ENCODE assay signal across 16 cellular contexts in genomic region chr18:58308463-58308862, GRCh38.
DNase-seq lines count a peak whose midpoint lies in the region; ATAC-seq and TF ChIP-seq lines count a peak whose summit lies in the region.
"Had no signal": no experiment of that assay in that cellular context is flagged by ENCODE, and none has a peak within 500 bp of the region (broad histone marks: within the 10 kb centered on the region; RNA-seq: fewer than 3 reads in every experiment).

No MANE protein-coding gene starts in this region.

- H3K27ac Mint-ChIP-seq in stimulated activated effector memory CD8-positive, alpha-beta T cell treated with anti-CD3 and anti-CD28 coated beads, Interleukin-12 subunit alpha, Interleukin-12 subunit beta, amount 100 ng/mL, for 72 hours: no peak overlapping the region

- H3K36me3 ChIP-seq in heart right ventricle (no peaks in the 10 kb centered on the region), RWPE2 (ENCODE audit: low read depth) (peaks cover 8% of the 10 kb centered on the region; the same call in 1 of the 2 replicates), lower lobe of right lung (no peaks in the 10 kb centered on the region)

- H3K4me3 ChIP-seq in heart right ventricle: no peak overlapping the region
- no peak overlapping the region for H3K4me3 ChIP-seq in RWPE2 (ENCODE audit: severe bottlenecking)
- no peak overlapping the region for H3K4me3 ChIP-seq in lower lobe of right lung
- H3K4me3 ChIP-seq: BLaER1 treated with 17β-estradiol and CSF1 and Interleukin-3, amounts not matched to agents 10 nM and 100 nM; GM12878 had no signal

- H3K9me3 Mint-ChIP-seq in stimulated activated effector memory CD8-positive, alpha-beta T cell treated with anti-CD3 and anti-CD28 coated beads, Interleukin-12 subunit alpha, Interleukin-12 subunit beta, amount 100 ng/mL, for 72 hours: peaks cover 3% of the 10 kb centered on the region

- TF ChIP-seq CTCF in heart right ventricle (IDR thresholded peaks at IDR 0.05): no peak
- no peak for TF ChIP-seq CTCF in RWPE2 (IDR thresholded peaks at IDR 0.05; ENCODE audit: poor library complexity, severe bottlenecking)
- no peak for TF ChIP-seq CTCF in lower lobe of right lung (IDR thresholded peaks at IDR 0.05)

- 60 to 67% methylated on average over 8 of the region's 8 CpGs for WGBS in heart right ventricle, 2 donors

- H3K4me1 ChIP-seq in heart right ventricle (peaks cover 0 to 61% (median 25%) of the 10 kb centered on the region in 9 donors), RWPE2 (ENCODE audit: insufficient read depth, poor library complexity, severe bottlenecking) (peaks cover 27% of the 10 kb centered on the region), lower lobe of right lung (peaks cover 40% of the 10 kb centered on the region)

- DNase-seq in heart right ventricle: no peak
- no peak for DNase-seq in Right ventricle myocardium superior
- DNase-seq in RWPE2 (ENCODE audit: low spot score): no peak
- DNase-seq in lower lobe of right lung: no peak
- no peak for DNase-seq in stimulated activated effector memory CD8-positive, alpha-beta T cell treated with anti-CD3 and anti-CD28 coated beads, Interleukin-12 subunit alpha, Interleukin-12 subunit beta, amount 100 ng/mL, for 72 hours (ENCODE audit: low spot score in 2 of 2)
- no peak for DNase-seq in T-helper 2 cell
- no peak for DNase-seq in COR-L47 (lab: John Stamatoyannopoulos, UW)
- DNase-seq: DMS53, HCEC 1CT, MV-4-11, NCI-H1417 treated with DMSO at 0.1 percent for 48 hours, NCI-H2029, NCI-H510A treated with DMSO at 0.1 percent for 48 hours had no signal

- H3K9me3 ChIP-seq in heart right ventricle: peaks cover 0 to 17% (median 7%) of the 10 kb centered on the region in 11 donors
- peaks cover 9% of the 10 kb centered on the region for H3K9me3 ChIP-seq in RWPE2 (ENCODE audit: severe bottlenecking)
- no peaks in the 10 kb centered on the region for H3K9me3 ChIP-seq in lower lobe of right lung

- peaks cover 32% of the 10 kb centered on the region for H3K4me1 Mint-ChIP-seq in stimulated activated effector memory CD8-positive, alpha-beta T cell treated with anti-CD3 and anti-CD28 coated beads, Interleukin-12 subunit alpha, Interleukin-12 subunit beta, amount 100 ng/mL, for 72 hours

- ATAC-seq in heart right ventricle (peak in 1 of 8 donors; percentile 22), Right ventricle myocardium superior (ENCODE audit: poor library complexity) (no peak), RWPE2 (ENCODE audit: low read depth) (no peak), lower lobe of right lung (no peak), HG02870 (IDR thresholded peaks at IDR 0.05; ENCODE audit: unreplicated experiment) (no peak)
- peak; percentile 35 for ATAC-seq in stimulated activated effector memory CD8-positive, alpha-beta T cell treated with anti-CD3 and anti-CD28 coated beads, Interleukin-12 subunit alpha, Interleukin-12 subunit beta, amount 100 ng/mL, for 72 hours

- H3K27ac ChIP-seq in heart right ventricle (peak overlapping the region in 6 of 10 donors; percentile 13 to 82 (median 72)), RWPE2 (ENCODE audit: poor library complexity, severe bottlenecking) (peak overlapping the region; percentile 89), lower lobe of right lung (peak overlapping the region; percentile 83)
- H3K27ac ChIP-seq: BLaER1 treated with 17β-estradiol and CSF1 and Interleukin-3, amounts not matched to agents 10 nM and 100 nM had no signal

- intact Hi-C loops in heart right ventricle (cut with DNase I): loop anchor here in 1 of 10 donors (10.0 kb wide), 1 partner anchor 124 kb away; no protein-coding TSS in a partner anchor
- intact Hi-C loops in Right ventricle myocardium superior (cut with DNase I): no loop called here
- intact Hi-C loops in lower lobe of right lung (cut with DNase I): no loop called here

- no peak overlapping the region for H3K4me3 Mint-ChIP-seq in stimulated activated effector memory CD8-positive, alpha-beta T cell treated with anti-CD3 and anti-CD28 coated beads, Interleukin-12 subunit alpha, Interleukin-12 subunit beta, amount 100 ng/mL, for 72 hours

- no peaks in the 10 kb centered on the region for H3K27me3 ChIP-seq in heart right ventricle
- no peaks in the 10 kb centered on the region for H3K27me3 ChIP-seq in RWPE2 (ENCODE audit: insufficient read depth, poor library complexity, severe bottlenecking)
- no peaks in the 10 kb centered on the region for H3K27me3 ChIP-seq in lower lobe of right lung (ENCODE audit: low read depth)
- H3K27me3 ChIP-seq: BLaER1 treated with 17β-estradiol and CSF1 and Interleukin-3, amounts not matched to agents 10 nM and 100 nM had no signal

- H3K36me3 Mint-ChIP-seq in stimulated activated effector memory CD8-positive, alpha-beta T cell treated with anti-CD3 and anti-CD28 coated beads, Interleukin-12 subunit alpha, Interleukin-12 subunit beta, amount 100 ng/mL, for 72 hours: no peaks in the 10 kb centered on the region
